Comparison of ENCODE assay signal across 28 cellular contexts in genomic region chr2:48707466-48707865, GRCh38. TPM values are rescaled to one million over a fixed set of nuclear protein-coding genes. Genes with fewer than 3 reads are reported as not detected.
DNase-seq lines count a peak whose midpoint lies in the region; ATAC-seq, FAIRE-seq and TF ChIP-seq lines count a peak whose summit lies in the region.
"Had no signal": no experiment of that assay in that cellular context is flagged by ENCODE, and none has a peak within 500 bp of the region (broad histone marks: within the 10 kb centered on the region; RNA-seq: fewer than 3 reads in every experiment).

No MANE protein-coding gene starts in this region.

- H3K27ac ChIP-seq in RWPE2 (ENCODE audit: poor library complexity, severe bottlenecking) (no peak overlapping the region), small intestine (ENCODE audit: low read depth in 1 of 2, low read length in 1 of 2) (no peak overlapping the region)
- H3K27ac ChIP-seq: ascending aorta, neutrophil, VCaP had no signal

- ATAC-seq in RWPE2 (ENCODE audit: low read depth) (peak; percentile 71), left colon (peak; percentile 82), GM21825 (IDR thresholded peaks at IDR 0.05; ENCODE audit: unreplicated experiment) (no peak)

- no peaks in the 10 kb centered on the region for H3K36me3 ChIP-seq in RWPE2 (ENCODE audit: low read depth)
- H3K36me3 ChIP-seq in small intestine (ENCODE audit: control insufficient read depth in 2 of 2, insufficient read depth in 2 of 2, low read length in 2 of 2): no peaks in the 10 kb centered on the region
- H3K36me3 ChIP-seq: ascending aorta; BLaER1 treated with 17β-estradiol and CSF1 and Interleukin-3, amounts not matched to agents 10 nM and 100 nM; neutrophil had no signal

- TF ChIP-seq POLR2A in GM12891 (IDR thresholded peaks at IDR 0.05; ENCODE audit: low read depth, low read length): no peak

- intact Hi-C loops in left colon (cut with DNase I, micrococcal nuclease): no loop called here

- H3K9me3 ChIP-seq in RWPE2 (ENCODE audit: severe bottlenecking) (no peaks in the 10 kb centered on the region), small intestine (ENCODE audit: control insufficient read depth, low read depth) (no peaks in the 10 kb centered on the region)
- H3K9me3 ChIP-seq: ascending aorta, neutrophil had no signal

- WGBS in small intestine, 3 donors: 55 to 75% (median 56%) methylated on average over 6 of the region's 6 CpGs

- H3K4me3 ChIP-seq in GM12865 (ENCODE audit: low read depth, low read length): no peak overlapping the region
- no peak overlapping the region for H3K4me3 ChIP-seq in RWPE2 (ENCODE audit: severe bottlenecking)
- no peak overlapping the region for H3K4me3 ChIP-seq in small intestine (ENCODE audit: low read depth in 1 of 2, low read length in 2 of 2)
- H3K4me3 ChIP-seq: ascending aorta; BLaER1 treated with 17β-estradiol and CSF1 and Interleukin-3, amounts not matched to agents 10 nM and 100 nM had no signal

- no peaks in the 10 kb centered on the region for H3K27me3 ChIP-seq in RWPE2 (ENCODE audit: insufficient read depth, poor library complexity, severe bottlenecking)
- H3K27me3 ChIP-seq in small intestine (ENCODE audit: control insufficient read depth in 2 of 2, insufficient read depth in 2 of 2, low read length in 2 of 2): no peaks in the 10 kb centered on the region
- H3K27me3 ChIP-seq: ascending aorta; BLaER1 treated with 17β-estradiol and CSF1 and Interleukin-3, amounts not matched to agents 10 nM and 100 nM; neutrophil had no signal

- H3K4me1 ChIP-seq in RWPE2 (ENCODE audit: insufficient read depth, poor library complexity, severe bottlenecking): no peaks in the 10 kb centered on the region
- H3K4me1 ChIP-seq in small intestine (ENCODE audit: control insufficient read depth in 2 of 2, insufficient read depth in 1 of 2, low read depth in 1 of 2, low read length in 1 of 2): no peaks in the 10 kb centered on the region
- H3K4me1 ChIP-seq: ascending aorta had no signal

- TF ChIP-seq CTCF in GM12865 (IDR thresholded peaks at IDR 0.05; ENCODE audit: insufficient read depth, low read depth, low read length, missing control alignments): no peak
- no peak for TF ChIP-seq CTCF in RWPE2 (IDR thresholded peaks at IDR 0.05; ENCODE audit: poor library complexity, severe bottlenecking)

- FAIRE-seq in small intestine (lab: Jason Lieb, UNC) (no peak), GM12891 (lab: Jason Lieb, UNC) (no peak)
- FAIRE-seq: colon, endometrium, RCC 7860 had no signal

- DNase-seq in NCI-H2029 (lab: John Stamatoyannopoulos, UW): peak; percentile 41
- no peak for DNase-seq in NCI-H2029 treated with DMSO at 0.1 percent for 48 hours (lab: John Stamatoyannopoulos, UW)
- DNase-seq in GM12865 (ENCODE audit: low read depth): peak; percentile 15
- DNase-seq in RWPE2 (ENCODE audit: low spot score): no peak
- DNase-seq in left colon: peak; percentile 60 to 68
- DNase-seq in small intestine: no peak
- DNase-seq in GM12891 (ENCODE audit: insufficient read length, low spot score): no peak
- DNase-seq: H9; hippocampal formation; kidney glomerular epithelial cell; MM.1S; NCI-H2081; NCI-H69; stimulated activated naive CD4-positive, alpha-beta T cell treated with Interleukin-2 at 50 U/mL for 16 hours; SW 1271 had no signal

TF ChIP-seq in GM12891, 5 proteins besides CTCF, POLR2A, EP300 and RAD21:
- TF ChIP-seq PAX5 (IDR thresholded peaks at IDR 0.05; ENCODE audit: insufficient read depth, low read length, severe bottlenecking): no peak
- TF ChIP-seq TAF1 (IDR thresholded peaks at IDR 0.05; ENCODE audit: low read depth, low read length): no peak
- TF ChIP-seq POLR2AphosphoS5 (IDR thresholded peaks at IDR 0.05; ENCODE audit: low read depth, low read length): no peak
- no peak for TF ChIP-seq SPI1 (IDR thresholded peaks at IDR 0.05; ENCODE audit: low read depth, low read length)
- TF ChIP-seq POU2F2 (IDR thresholded peaks at IDR 0.05; ENCODE audit: low read depth, low read length): no peak

RNA-seq across cellular contexts. Expression of gene LHCGR, which starts 48.1 kb away (rescaled TPM):
- not detected for total RNA-seq in left colon
- polyA plus RNA-seq in small intestine: not detected
- polyA plus RNA-seq in GM12891 (2012; ENCODE audit: low read depth, missing spikeins): not detected
- total RNA-seq: A172; activated CD8-positive, alpha-beta memory T cell treated with anti-CD3 and anti-CD28 coated beads for 36 hours; ascending aorta; fibroblast of villous mesenchyme; mononuclear cell; ureter had no signal

Comparison
In these comparisons a context has a peak if more than half of its experiments do, and no peak if none do; other contexts are left out.
1. DNase-seq: peak in NCI-H2029 (single experiment), GM12865 (single experiment) and left colon (2 of 2); none in NCI-H2029 treated with DMSO at 0.1 percent for 48 hours (single experiment), RWPE2 (single experiment), small intestine (single experiment) and GM12891 (single experiment).